ENCODE assay signal across 8 cellular contexts in the genomic region with DNA sequence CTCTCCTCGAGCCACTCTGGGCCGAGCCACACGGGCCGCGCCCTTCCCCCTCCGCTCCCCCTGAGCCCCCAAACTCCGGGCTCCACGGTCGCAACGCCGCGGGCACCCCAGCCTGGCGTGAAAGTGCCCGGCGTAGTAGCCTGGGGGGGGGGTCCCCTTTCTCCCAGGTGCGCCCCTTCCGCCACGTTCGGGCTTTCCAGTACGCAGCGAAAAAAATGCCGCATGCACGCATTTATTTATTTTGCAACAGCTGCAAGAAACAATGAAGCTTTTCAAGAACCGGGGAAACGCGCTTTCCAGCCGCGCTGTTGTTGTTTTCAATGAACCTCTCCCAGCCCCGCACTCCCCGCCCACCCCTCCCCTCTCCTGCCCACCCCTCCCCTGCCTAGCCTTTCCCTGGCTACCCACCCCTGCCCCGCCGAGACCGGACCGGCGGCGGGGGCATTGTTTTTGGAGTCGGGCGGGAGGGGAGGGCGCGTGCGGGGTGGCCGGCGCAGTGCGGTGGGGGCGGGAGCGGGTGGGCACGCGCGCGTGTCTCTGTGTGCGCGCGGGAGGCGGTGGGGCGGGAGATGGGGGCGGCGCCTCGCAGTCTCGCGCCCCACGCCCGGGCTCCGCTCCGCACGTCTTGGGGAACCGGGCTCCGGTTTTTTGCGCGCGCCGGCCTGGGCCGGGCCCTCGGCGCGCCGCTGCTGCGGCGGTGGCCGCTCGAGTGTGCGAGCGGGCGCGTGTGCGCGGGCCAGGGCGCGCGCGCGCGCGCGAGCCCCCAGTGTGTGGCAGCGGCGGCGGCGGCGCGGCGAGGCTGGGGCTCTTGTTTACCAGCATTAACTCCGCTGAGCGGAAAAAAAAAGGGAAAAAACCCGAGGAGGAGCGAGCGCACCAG. TPM values are rescaled to one million over a fixed set of nuclear protein-coding genes. Genes with fewer than 3 reads are reported as not detected.
A peak's percentile ranks its signal among the peaks of the same experiment; 100 is the strongest.
DNase-seq lines count a peak whose midpoint lies in the region; ATAC-seq and TF ChIP-seq lines count a peak whose summit lies in the region.

A gene (plus strand): TSS at position 766 of the 880 bp plus-strand sequence. CDS start 1,043 bp downstream, outside the sequence.

- H3K4me2 ChIP-seq in H9 (ENCODE audit: insufficient read depth, insufficient read length, low read length) (peak within 1 kb of the TSS; percentile 94), osteoblast (ENCODE audit: insufficient read depth, low read length) (peak within 1 kb of the TSS; percentile 92)

- H3K9me3 Mint-ChIP-seq in H9: no peaks in the 10 kb centered on the region; a peak in 1 of 5 replicates
- no peaks in the 10 kb centered on the region for H3K9me3 Mint-ChIP-seq in activated naive CD4-positive, alpha-beta T cell treated with anti-CD3 and anti-CD28 coated beads, Interleukin-2, amount 50 U/mL, for 24 hours

- no peak within 1 kb of the TSS for H2BK5ac ChIP-seq in H9 (ENCODE audit: insufficient read length, low read length)

- H2BK15ac ChIP-seq in H9 (ENCODE audit: low read depth, low read length): no peak within 1 kb of the TSS

- no peak within 1 kb of the TSS for H2BK20ac ChIP-seq in H9 (ENCODE audit: low read depth, low read length, poor library complexity, severe bottlenecking)

- H3K79me2 ChIP-seq in H9 (ENCODE audit: insufficient read depth, low read length) (peaks cover 32% of the 10 kb centered on the region; the same call in 1 of the 2 replicates), osteoblast (ENCODE audit: insufficient read depth, low read length) (peaks cover 35% of the 10 kb centered on the region)

- H3K4ac ChIP-seq in H9 (ENCODE audit: low read depth, low read length): no peak within 1 kb of the TSS

- no peak within 1 kb of the TSS for H2BK120ac ChIP-seq in H9 (ENCODE audit: low read depth, low read length, poor library complexity, severe bottlenecking)

- H3K14ac ChIP-seq in H9 (ENCODE audit: insufficient read depth, low read length): peak within 1 kb of the TSS; percentile 89

- H3K4me3 Mint-ChIP-seq in H9: peak within 1 kb of the TSS; percentile 87 to 98
- peak within 1 kb of the TSS; percentile 93 for H3K4me3 Mint-ChIP-seq in activated naive CD4-positive, alpha-beta T cell treated with anti-CD3 and anti-CD28 coated beads, Interleukin-2, amount 50 U/mL, for 24 hours

- H4K20me1 ChIP-seq in H9 (ENCODE audit: control insufficient read depth, insufficient read depth, insufficient read length): no peaks in the 10 kb centered on the region
- H4K20me1 ChIP-seq in osteoblast (ENCODE audit: insufficient read depth, low read length): peaks cover 22% of the 10 kb centered on the region

- no peak within 1 kb of the TSS for H4K8ac ChIP-seq in H9 (replicated peaks; ENCODE audit: insufficient read length, low read depth, low read length)

- no peak within 1 kb of the TSS for H2AK5ac ChIP-seq in H9 (ENCODE audit: insufficient read length, low read length)

- H2AFZ ChIP-seq in H9 (ENCODE audit: low read length) (no peak within 1 kb of the TSS), osteoblast (ENCODE audit: low read length) (peak within 1 kb of the TSS; percentile 89)

- H3K56ac ChIP-seq in H9 (ENCODE audit: insufficient read length, low read depth, low read length): no peak within 1 kb of the TSS

- no peak within 1 kb of the TSS for H3T11ph ChIP-seq in H9 (ENCODE audit: low read length)

- H3K4me1 ChIP-seq in H9 (ENCODE audit: insufficient read depth, low read length) (no peaks in the 10 kb centered on the region; the same call in 1 of the 2 replicates), osteoblast (ENCODE audit: insufficient read depth, low read length) (peaks cover 13% of the 10 kb centered on the region)

- H3K9me3 ChIP-seq in H9 (ENCODE audit: control insufficient read depth, low read depth, low read length): no peaks in the 10 kb centered on the region
- H3K9me3 ChIP-seq in MG63: no peaks in the 10 kb centered on the region
- H3K9me3 ChIP-seq in osteoblast (ENCODE audit: low read depth, low read length): no peaks in the 10 kb centered on the region

- no peaks in the 10 kb centered on the region for H3K36me3 ChIP-seq in MG63
- no peaks in the 10 kb centered on the region for H3K36me3 ChIP-seq in osteoblast (ENCODE audit: insufficient read depth, low read length)

- peaks cover 22% of the 10 kb centered on the region for H3K23me2 ChIP-seq in H9 (ENCODE audit: insufficient read length, low read depth, low read length, poor library complexity, severe bottlenecking)

- DNase-seq in EL: peak; percentile 88
- DNase-seq in H9: peak; percentile 86
- peak; percentile 90 for DNase-seq in MG63
- DNase-seq in glomerular visceral epithelial cell (ENCODE audit: extremely low spot score): peak; percentile 95
- peak; percentile 99 for DNase-seq in osteoblast (ENCODE audit: insufficient read length, low spot score, missing footprints)

- H3K79me1 ChIP-seq in H9 (ENCODE audit: insufficient read depth, low read depth, low read length, poor library complexity, severe bottlenecking): no peaks in the 10 kb centered on the region

- H4K91ac ChIP-seq in H9 (ENCODE audit: insufficient read length, low read depth, low read length): no peak within 1 kb of the TSS

- H3K4me1 Mint-ChIP-seq in H9: peaks cover 34 to 35% of the 10 kb centered on the region in 2 experiments
- peaks cover 44% of the 10 kb centered on the region for H3K4me1 Mint-ChIP-seq in activated naive CD4-positive, alpha-beta T cell treated with anti-CD3 and anti-CD28 coated beads, Interleukin-2, amount 50 U/mL, for 24 hours

- WGBS in H9 (ENCODE audit: extremely low coverage, insufficient read length, low lambda C conversion rate): no CpG with 5 or more reads among the region's 106 CpGs

- no peak within 1 kb of the TSS for H3K23ac ChIP-seq in H9 (ENCODE audit: insufficient read length, low read depth, low read length)

- H3K4me3 ChIP-seq in MG63 (peak within 1 kb of the TSS; percentile 89), osteoblast (ENCODE audit: insufficient read depth, low read length) (peak within 1 kb of the TSS; percentile 85)

- TF ChIP-seq CTCF in H9 (conservative IDR thresholded peaks at IDR 0.05) (no peak), osteoblast (IDR thresholded peaks at IDR 0.05; ENCODE audit: extremely low read depth, low read depth, low read length) (no peak)

- peak within 1 kb of the TSS; percentile 97 to 98 (median 97); a peak in 6 of 7 replicates for H3K27ac Mint-ChIP-seq in H9
- H3K27ac Mint-ChIP-seq in activated naive CD4-positive, alpha-beta T cell treated with anti-CD3 and anti-CD28 coated beads, Interleukin-2, amount 50 U/mL, for 24 hours: peak within 1 kb of the TSS; percentile 98

- H3K27me3 Mint-ChIP-seq in H9 (ENCODE audit: low read depth): peaks cover 2% of the 10 kb centered on the region; the same call in 1 of the 2 replicates
- no peaks in the 10 kb centered on the region for H3K27me3 Mint-ChIP-seq in activated naive CD4-positive, alpha-beta T cell treated with anti-CD3 and anti-CD28 coated beads, Interleukin-2, amount 50 U/mL, for 24 hours

- H3K36me3 Mint-ChIP-seq in H9 (ENCODE audit: insufficient read depth in 1 of 3, low read depth in 3 of 3): no peaks in the 10 kb centered on the region; a peak in 1 of 7 replicates
- H3K36me3 Mint-ChIP-seq in activated naive CD4-positive, alpha-beta T cell treated with anti-CD3 and anti-CD28 coated beads, Interleukin-2, amount 50 U/mL, for 24 hours: no peaks in the 10 kb centered on the region

- H3K27me3 ChIP-seq in H9 (ENCODE audit: insufficient read depth, low read length) (no peaks in the 10 kb centered on the region), MG63 (0 out of 2 replicates have a peak, but pooled peaks cover 3% of the 10 kb centered on the region), osteoblast (ENCODE audit: insufficient read depth, low read length) (peaks cover 45% of the 10 kb centered on the region)

- peak within 1 kb of the TSS; percentile 89 for H3K18ac ChIP-seq in H9 (ENCODE audit: insufficient read length, low read depth, low read length)

- H3K27ac ChIP-seq in H9 (ENCODE audit: insufficient read length, low read depth, low read length): no peak within 1 kb of the TSS
- H3K27ac ChIP-seq in osteoblast (ENCODE audit: low read depth, low read length): peak within 1 kb of the TSS; percentile 56
- peak within 1 kb of the TSS; percentile 69 for H3K27ac ChIP-seq in temporal lobe (ENCODE audit: low read depth, low read length)

- peak within 1 kb of the TSS; percentile 72 for H3K9ac ChIP-seq in H9 (ENCODE audit: extremely low read depth, insufficient read length, low read length)

- peak; percentile 36 for ATAC-seq in SK-N-SH treated with all-trans-retinoic acid at 6 μM for 48 hours

- H2BK12ac ChIP-seq in H9 (ENCODE audit: insufficient read length, low read depth, low read length): no peak within 1 kb of the TSS

- H4K5ac ChIP-seq in H9 (ENCODE audit: insufficient read length, low read depth, low read length): no peak within 1 kb of the TSS

TF ChIP-seq in SK-N-SH treated with all-trans-retinoic acid at 6 μM for 48 hours, 23 proteins besides CTCF, POLR2A, EP300 and RAD21 (continues in another document):
- no peak for TF ChIP-seq ZFP3 (CRISPR knock-in tag; IDR thresholded peaks at IDR 0.05)
- 0 out of 2 replicates have a peak, but pooled peaks have one; percentile 18 for TF ChIP-seq PPARA (CRISPR knock-in tag; IDR thresholded peaks at IDR 0.05; ENCODE audit: borderline replicate concordance)
- TF ChIP-seq SNAI2 (CRISPR knock-in tag; IDR thresholded peaks at IDR 0.05): 0 out of 2 replicates have a peak, but pooled peaks have one; percentile 53
- TF ChIP-seq TOX (CRISPR knock-in tag; IDR thresholded peaks at IDR 0.05; ENCODE audit: borderline replicate concordance): no peak
- no peak for TF ChIP-seq ARNTL (CRISPR knock-in tag; IDR thresholded peaks at IDR 0.05; ENCODE audit: borderline replicate concordance, low read depth)
- TF ChIP-seq TCF4 (CRISPR knock-in tag; IDR thresholded peaks at IDR 0.05; ENCODE audit: borderline replicate concordance): no peak
- TF ChIP-seq, protein P1, sequence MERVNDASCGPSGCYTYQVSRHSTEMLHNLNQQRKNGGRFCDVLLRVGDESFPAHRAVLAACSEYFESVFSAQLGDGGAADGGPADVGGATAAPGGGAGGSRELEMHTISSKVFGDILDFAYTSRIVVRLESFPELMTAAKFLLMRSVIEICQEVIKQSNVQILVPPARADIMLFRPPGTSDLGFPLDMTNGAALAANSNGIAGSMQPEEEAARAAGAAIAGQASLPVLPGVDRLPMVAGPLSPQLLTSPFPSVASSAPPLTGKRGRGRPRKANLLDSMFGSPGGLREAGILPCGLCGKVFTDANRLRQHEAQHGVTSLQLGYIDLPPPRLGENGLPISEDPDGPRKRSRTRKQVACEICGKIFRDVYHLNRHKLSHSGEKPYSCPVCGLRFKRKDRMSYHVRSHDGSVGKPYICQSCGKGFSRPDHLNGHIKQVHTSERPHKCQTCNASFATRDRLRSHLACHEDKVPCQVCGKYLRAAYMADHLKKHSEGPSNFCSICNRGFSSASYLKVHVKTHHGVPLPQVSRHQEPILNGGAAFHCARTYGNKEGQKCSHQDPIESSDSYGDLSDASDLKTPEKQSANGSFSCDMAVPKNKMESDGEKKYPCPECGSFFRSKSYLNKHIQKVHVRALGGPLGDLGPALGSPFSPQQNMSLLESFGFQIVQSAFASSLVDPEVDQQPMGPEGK (CRISPR knock-in tag; IDR thresholded peaks at IDR 0.05; ENCODE audit: borderline replicate concordance): peak; percentile 65; the same call in 1 of the 2 replicates
- no peak for TF ChIP-seq ZNF8 (CRISPR knock-in tag; IDR thresholded peaks at IDR 0.05)

RNA-seq across cellular contexts. Expression of the gene that starts here (rescaled TPM):
- 70.0 and 73.3 TPM in 2 replicates for total RNA-seq in H9 (2021)
- total RNA-seq in MG63 (2014; rRNA removed; shearing (Covaris generic); ENCODE audit: low replicate concordance): 2.5 and 24.6 TPM in 2 replicates
- 18.8 and 30.9 TPM in 2 replicates for total RNA-seq in osteoblast
- 46.0 TPM for total RNA-seq in temporal lobe
